22 cellular contexts compared by ENCODE assay signal in genomic region chr6:54921891-54922290, GRCh38.
"Had no signal": no experiment of that assay in that cellular context is flagged by ENCODE, and none has a peak within 500 bp of the region (broad histone marks: within the 10 kb centered on the region; RNA-seq: fewer than 3 reads in every experiment).

No MANE protein-coding gene starts in this region.

- H3K36me3 ChIP-seq: esophagus muscularis mucosa, gastrocnemius medialis, heart right ventricle, left lung, lower lobe of right lung had no signal

- H3K4me3 ChIP-seq: coronary artery, dorsolateral prefrontal cortex, esophagus muscularis mucosa, gastrocnemius medialis, heart right ventricle, left lung, lower lobe of right lung had no signal

- H3K27me3 ChIP-seq: dorsolateral prefrontal cortex, esophagus muscularis mucosa, gastrocnemius medialis, heart right ventricle, left lung had no signal

- H3K9me3 ChIP-seq: esophagus muscularis mucosa, gastrocnemius medialis, heart right ventricle, left lung, lower lobe of right lung had no signal

- DNase-seq: dermis blood vessel endothelial cell; dorsolateral prefrontal cortex; effector CD4-positive, alpha-beta T cell; effector memory CD4-positive, alpha-beta T cell; foreskin melanocyte; gastrocnemius medialis; glutamatergic neuron; head of caudate nucleus; heart right ventricle; hippocampal formation; left cardiac atrium; left lung; left ventricle myocardium superior; lower lobe of right lung; mesenchymal stem cell; naive thymus-derived CD4-positive, alpha-beta T cell had no signal

- FAIRE-seq: colon, endothelial cell of umbilical vein, islet of Langerhans, keratinocyte had no signal

- H3K27ac ChIP-seq: coronary artery, dorsolateral prefrontal cortex, esophagus muscularis mucosa, gastrocnemius medialis, heart right ventricle, left lung, lower lobe of right lung had no signal
